Comparison of ENCODE assay signal across 10 cellular contexts in the genomic region with DNA sequence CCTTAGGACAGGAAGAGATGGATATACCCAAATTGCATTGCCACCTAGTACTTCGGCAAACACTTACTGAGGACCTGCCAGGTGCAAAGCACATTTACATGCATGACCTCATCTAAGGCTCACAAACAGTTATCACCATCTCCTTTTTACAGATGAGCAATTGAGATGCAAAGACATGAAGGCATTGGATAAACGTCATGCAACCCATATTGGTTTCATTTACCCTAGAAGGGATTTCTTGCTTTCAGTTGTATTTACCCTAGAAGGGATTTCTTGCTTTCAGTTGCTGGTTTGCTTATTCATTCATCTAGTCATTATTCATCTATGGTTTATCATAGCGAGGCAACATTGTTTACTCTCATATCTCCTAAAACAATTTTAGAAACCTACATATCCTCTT.
DNase-seq lines count a peak whose midpoint lies in the region; ATAC-seq and TF ChIP-seq lines count a peak whose summit lies in the region.
"Had no signal": no experiment of that assay in that cellular context is flagged by ENCODE, and none has a peak within 500 bp of the region (broad histone marks: within the 10 kb centered on the region; RNA-seq: fewer than 3 reads in every experiment).

No MANE protein-coding gene starts in this region.

- ATAC-seq in HG02943 (IDR thresholded peaks at IDR 0.05; ENCODE audit: low read depth, unreplicated experiment), result peak; percentile 87
- ATAC-seq: K562 had no signal

- peaks cover 9% of the 10 kb centered on the region for H3K79me2 ChIP-seq in DOHH2 (ENCODE audit: control insufficient read depth, low read length)

- DNase-seq in GM19238 (ENCODE audit: insufficient read length, low spot score) (peak; percentile 17), NCI-H2196 (lab: John Stamatoyannopoulos, UW; ENCODE audit: unreplicated experiment) (peak; percentile 71), SW480 (ENCODE audit: low spot score) (no peak), DMS79 treated with DMSO at 0.1 percent for 48 hours (lab: John Stamatoyannopoulos, UW) (no peak), posterior cingulate gyrus (no peak), amniotic stem cell (lab: John Stamatoyannopoulos, UW) (no peak)
- DNase-seq: EL had no signal

- intact Hi-C loops in posterior cingulate gyrus (cut with DNase I), result no loop called here

- H3K4me1 ChIP-seq in DOHH2 (ENCODE audit: control insufficient read depth, low read length), result peaks cover 100% of the 10 kb centered on the region

- H3F3A ChIP-seq in DOHH2 (ENCODE audit: control insufficient read depth, insufficient read depth), result peaks cover 59% of the 10 kb centered on the region

- peak overlapping the region; percentile 95 for H3K27ac ChIP-seq in DOHH2 (ENCODE audit: low read depth, low read length)

- no peaks in the 10 kb centered on the region for H3K9me3 ChIP-seq in DOHH2 (ENCODE audit: control insufficient read depth, insufficient read depth, low read length)

- peak overlapping the region; percentile 76 for H3K4me2 ChIP-seq in DOHH2 (ENCODE audit: low read length)

- H3K9me2 ChIP-seq in DOHH2 (replicated peaks; ENCODE audit: control insufficient read depth, low read length), result no peaks in the 10 kb centered on the region

- no peaks in the 10 kb centered on the region for H3K27me3 ChIP-seq in DOHH2 (ENCODE audit: control insufficient read depth, low read length)

- TF ChIP-seq CTCF in DOHH2 (IDR thresholded peaks at IDR 0.05; ENCODE audit: low read depth, low read length, poor library complexity, severe bottlenecking), result no peak

- H3K4me3 ChIP-seq in DOHH2 (ENCODE audit: low read length), result peak overlapping the region; percentile 63
- H3K4me3 ChIP-seq: K562 had no signal

- peaks cover 28% of the 10 kb centered on the region; the same call in 1 of the 2 replicates for H3K36me3 ChIP-seq in DOHH2 (ENCODE audit: control insufficient read depth, low read length)

- no peaks in the 10 kb centered on the region for H4K20me1 ChIP-seq in DOHH2 (ENCODE audit: control insufficient read depth, insufficient read depth, low read depth, low read length)

Comparison
In these comparisons a context has a peak if more than half of its experiments do, and no peak if none do; other contexts are left out.
1. DNase-seq: peak in GM19238 (single experiment) and NCI-H2196 (single experiment); none in SW480 (single experiment), DMS79 treated with DMSO at 0.1 percent for 48 hours (single experiment), posterior cingulate gyrus (0 of 10) and amniotic stem cell (single experiment).